8 cellular contexts compared by ENCODE assay signal in genomic region chr14:66507181-66507721, GRCh38. TPM values are rescaled to one million over a fixed set of nuclear protein-coding genes. Genes with fewer than 3 reads are reported as not detected.
DNase-seq lines count a peak whose midpoint lies in the region; ATAC-seq, FAIRE-seq and TF ChIP-seq lines count a peak whose summit lies in the region.

No MANE protein-coding gene starts in this region.

- peak overlapping the region; percentile 77 for H3K4me3 ChIP-seq in A673 (ENCODE audit: low read depth, low read length, poor library complexity, severe bottlenecking)
- H3K4me3 ChIP-seq in effector memory CD4-positive, alpha-beta T cell (ENCODE audit: insufficient read depth, low read depth, low read length, poor library complexity, severe bottlenecking): peak overlapping the region; percentile 90
- peak overlapping the region; percentile 78 for H3K4me3 ChIP-seq in naive thymus-derived CD4-positive, alpha-beta T cell (ENCODE audit: low read length)

- peak overlapping the region; percentile 75 for H3K27ac ChIP-seq in A673 (ENCODE audit: low read depth, low read length, poor library complexity, severe bottlenecking)
- H3K27ac ChIP-seq in effector memory CD4-positive, alpha-beta T cell (ENCODE audit: insufficient read depth, low read length, poor library complexity, severe bottlenecking): peak overlapping the region; percentile 63
- H3K27ac ChIP-seq in naive thymus-derived CD4-positive, alpha-beta T cell (ENCODE audit: low read depth, low read length): peak overlapping the region; percentile 70

- intact Hi-C loops in A673 (cut with micrococcal nuclease; ENCODE audit: unreplicated experiment): no loop called here
- intact Hi-C loops in naive thymus-derived CD4-positive, alpha-beta T cell (cut with micrococcal nuclease): loop anchor here (1.0 to 5.0 kb wide), 7 partner anchors 1094 to 1965 kb away; partner anchors contain the start of genes FNTB (in 2 of the 2), FUT8 (in 2 of the 2), RDH11 (in 2 of the 2) and HSPA2 (in 1 of the 2)

- FAIRE-seq in RCC 7860 (lab: Jason Lieb, UNC): no peak

- CTCF ChIA-PET in A673 (lab: Charles Lee): no interaction called here
- CTCF ChIA-PET in naive thymus-derived CD4-positive, alpha-beta T cell (lab: Charles Lee): interaction anchor here (0.6 to 1.0 kb wide), 3 partner anchors 8 to 104 kb away, joined by 3 to 5 read pairs (median 3); no protein-coding TSS in a partner anchor

- peaks cover 10% of the 10 kb centered on the region for H3K4me1 ChIP-seq in A673 (ENCODE audit: insufficient read depth, low read length, poor library complexity, severe bottlenecking)
- peaks cover 7% of the 10 kb centered on the region for H3K4me1 ChIP-seq in effector memory CD4-positive, alpha-beta T cell (ENCODE audit: control insufficient read depth, insufficient read depth, low read length, poor library complexity, severe bottlenecking)
- H3K4me1 ChIP-seq in naive thymus-derived CD4-positive, alpha-beta T cell (ENCODE audit: control insufficient read depth in 2 of 2, insufficient read depth in 2 of 2, low read length in 2 of 2): peaks cover 5 to 6% of the 10 kb centered on the region in 2 donors

- no peaks in the 10 kb centered on the region for H3K9me3 ChIP-seq in A673 (ENCODE audit: low read depth, low read length, poor library complexity, severe bottlenecking)
- H3K9me3 ChIP-seq in effector memory CD4-positive, alpha-beta T cell (ENCODE audit: control insufficient read depth, low read length): no peaks in the 10 kb centered on the region
- H3K9me3 ChIP-seq in naive thymus-derived CD4-positive, alpha-beta T cell (ENCODE audit: control insufficient read depth in 2 of 3, low read length in 3 of 3): no peaks in the 10 kb centered on the region

- H3K4me3 Mint-ChIP-seq in naive thymus-derived CD4-positive, alpha-beta T cell: peak overlapping the region; percentile 94 to 100 (median 99)

- H3K27ac Mint-ChIP-seq in naive thymus-derived CD4-positive, alpha-beta T cell: peak overlapping the region; percentile 71 to 96 (median 87)

- peaks cover 16 to 41% (median 33%) of the 10 kb centered on the region in 7 donors for H3K4me1 Mint-ChIP-seq in naive thymus-derived CD4-positive, alpha-beta T cell

- H3K36me3 Mint-ChIP-seq in naive thymus-derived CD4-positive, alpha-beta T cell: peaks cover 0 to 5% (median 3%) of the 10 kb centered on the region in 5 donors

- ATAC-seq in GM18520 (IDR thresholded peaks at IDR 0.05; ENCODE audit: unreplicated experiment): peak; percentile 5
- ATAC-seq in HG03095 (IDR thresholded peaks at IDR 0.05; ENCODE audit: unreplicated experiment): peak; percentile 18
- ATAC-seq in naive thymus-derived CD4-positive, alpha-beta T cell: peak; percentile 6

- no peaks in the 10 kb centered on the region for H3K9me3 Mint-ChIP-seq in naive thymus-derived CD4-positive, alpha-beta T cell

- no peak for TF ChIP-seq CTCF in A673 (conservative IDR thresholded peaks at IDR 0.05; ENCODE audit: low read depth, low read length)

- H3K27me3 Mint-ChIP-seq in naive thymus-derived CD4-positive, alpha-beta T cell: peaks cover 0 to 26% (median 0%) of the 10 kb centered on the region in 5 donors

- POLR2A ChIA-PET in A673 (lab: Charles Lee; ENCODE audit: low non-redundant PET): no interaction called here
- POLR2A ChIA-PET in naive thymus-derived CD4-positive, alpha-beta T cell (lab: Charles Lee): interaction anchor here (0.6 to 1.7 kb wide), 5 partner anchors 10 to 1592 kb away, joined by 3 to 10 read pairs (median 4); partner anchors contain the start of gene PALS1

- no peaks in the 10 kb centered on the region for H3K36me3 ChIP-seq in A673 (ENCODE audit: insufficient read depth, low read length, poor library complexity, severe bottlenecking)
- H3K36me3 ChIP-seq in effector memory CD4-positive, alpha-beta T cell (ENCODE audit: control insufficient read depth, insufficient read depth, low read length): no peaks in the 10 kb centered on the region
- H3K36me3 ChIP-seq in naive thymus-derived CD4-positive, alpha-beta T cell (ENCODE audit: control insufficient read depth in 2 of 3, insufficient read depth in 3 of 3, low read length in 3 of 3): peaks cover 0 to 14% (median 0%) of the 10 kb centered on the region in 3 experiments

- H3K27me3 ChIP-seq in A673 (replicated peaks; ENCODE audit: insufficient read depth, low read depth, low read length, poor library complexity): peaks cover 14% of the 10 kb centered on the region
- H3K27me3 ChIP-seq in effector memory CD4-positive, alpha-beta T cell (replicated peaks; ENCODE audit: control insufficient read depth, insufficient read depth, low read length, poor library complexity, severe bottlenecking): no peaks in the 10 kb centered on the region
- H3K27me3 ChIP-seq in naive thymus-derived CD4-positive, alpha-beta T cell (ENCODE audit: control insufficient read depth in 2 of 2, insufficient read depth in 2 of 2, low read length in 2 of 2): no peaks in the 10 kb centered on the region

- DNase-seq in A673 (ENCODE audit: low spot score): no peak
- DNase-seq in RCC 7860 (ENCODE audit: low spot score): peak; percentile 22
- no peak for DNase-seq in effector memory CD4-positive, alpha-beta T cell
- peak in 1 of 9 donors; percentile 9 for DNase-seq in naive thymus-derived CD4-positive, alpha-beta T cell
- DNase-seq in NAMALWA (ENCODE audit: low spot score): no peak
- no peak for DNase-seq in AML-193 (lab: John Stamatoyannopoulos, UW)

- TSS peak; percentile 63 for BruUV-seq in A673 (replicated peaks; lab: Mats Ljungman, UMichigan)

RNA-seq across cellular contexts. Expression of gene GPHN, which starts 0.7 kb away (rescaled TPM):
- total RNA-seq in A673 (2021): 29.9 and 30.3 TPM in 2 replicates
- total RNA-seq in naive thymus-derived CD4-positive, alpha-beta T cell: 10 to 100 TPM; 11.8 to 28.1 (median 14.8) TPM
- polyA plus RNA-seq in naive thymus-derived CD4-positive, alpha-beta T cell: 10 to 100 TPM in 1 of 2 donors, 1 to 10 TPM in 1; 6.0 to 12.3 TPM

RNA-seq across cellular contexts. Expression of gene CCDC196, which starts 21.1 kb away (rescaled TPM):
- not detected in 2 replicates for total RNA-seq in A673 (2021)
- not detected for total RNA-seq in naive thymus-derived CD4-positive, alpha-beta T cell
- not detected for polyA plus RNA-seq in naive thymus-derived CD4-positive, alpha-beta T cell
